ENCODE assay signal across 16 cellular contexts in the genomic region with DNA sequence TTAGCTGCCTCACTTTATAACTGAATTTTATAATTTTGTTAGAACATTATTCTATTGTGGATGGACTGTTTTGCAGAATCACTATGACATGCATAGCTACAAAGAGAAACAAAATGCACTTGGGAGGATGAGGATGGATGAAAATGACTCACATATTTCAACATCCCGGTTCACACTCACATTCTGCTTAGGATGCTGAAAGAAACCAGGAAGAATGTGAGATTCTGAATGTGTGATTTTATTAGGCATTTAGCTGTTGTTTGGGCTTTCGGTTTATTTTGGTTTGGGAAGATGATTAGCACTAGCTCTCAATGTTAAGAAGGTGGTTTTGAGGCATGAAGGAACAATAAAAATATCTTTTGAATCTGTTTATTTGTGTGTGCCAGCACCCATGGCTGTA.
DNase-seq lines count a peak whose midpoint lies in the region; ATAC-seq, FAIRE-seq and TF ChIP-seq lines count a peak whose summit lies in the region.
"Had no signal": no experiment of that assay in that cellular context is flagged by ENCODE, and none has a peak within 500 bp of the region (broad histone marks: within the 10 kb centered on the region; RNA-seq: fewer than 3 reads in every experiment).

No MANE protein-coding gene starts in this region.

- H4K5ac ChIP-seq in H9 (ENCODE audit: insufficient read length, low read depth, low read length) = no peak overlapping the region

- no peaks in the 10 kb centered on the region for H3K23me2 ChIP-seq in H9 (ENCODE audit: insufficient read length, low read depth, low read length, poor library complexity, severe bottlenecking)

- no peak overlapping the region for H3K18ac ChIP-seq in H9 (ENCODE audit: insufficient read length, low read depth, low read length)

- no peak overlapping the region for H2BK15ac ChIP-seq in H9 (ENCODE audit: low read depth, low read length)

- H3K4ac ChIP-seq in H9 (ENCODE audit: low read depth, low read length) = no peak overlapping the region

- peak; percentile 51 for FAIRE-seq in A549 (lab: Jason Lieb, UNC)

- H3K27me3 Mint-ChIP-seq in H9 (ENCODE audit: low read depth) (no peaks in the 10 kb centered on the region), WTC11 (ENCODE audit: low read depth) (no peaks in the 10 kb centered on the region)
- H3K27me3 Mint-ChIP-seq: activated T-helper 17 cell treated with anti-CD3 and anti-CD28 coated beads, Interleukin-2, amount 50 U/mL, for 72 hours had no signal

- CTCF ChIA-PET in A549 (lab: Yijun Ruan, JAX) (interaction anchor here (0.8 to 1.7 kb wide), 4 partner anchors 11 to 1608 kb away, joined by 3 to 4 read pairs (median 3); no protein-coding TSS in a partner anchor), WTC11 (lab: Charles Lee) (interaction anchor here (0.9 to 5.0 kb wide), 2 partner anchors 62 to 100 kb away, joined by 3 to 45 read pairs; no protein-coding TSS in a partner anchor)

- no peak overlapping the region for H3K23ac ChIP-seq in H9 (ENCODE audit: insufficient read length, low read depth, low read length)

- H3K4me1 ChIP-seq in A549 = peaks cover 11% of the 10 kb centered on the region
- H3K4me1 ChIP-seq in H9 (ENCODE audit: insufficient read depth, low read length) = no peaks in the 10 kb centered on the region; the same call in 1 of the 2 replicates
- H3K4me1 ChIP-seq: ascending aorta, uterus had no signal

- H3K56ac ChIP-seq in H9 (ENCODE audit: insufficient read length, low read depth, low read length) = no peak overlapping the region

- peak in 1 of 2 experiments; percentile 37 for DNase-seq in A549 (ENCODE audit: low read depth in 1 of 2, low spot score in 1 of 2)
- DNase-seq in H9 = no peak
- DNase-seq in WTC11 (ENCODE audit: low spot score) = no peak
- DNase-seq in fibroblast of villous mesenchyme (ENCODE audit: low read depth) = peak; percentile 3
- DNase-seq in stimulated activated CD4-positive, alpha-beta T cell treated with anti-CD3 and anti-CD28 coated beads, Interleukin-2, amount 100 ng/mL, for 24 hours = no peak
- DNase-seq in NCI-H2227 (lab: John Stamatoyannopoulos, UW; ENCODE audit: unreplicated experiment) = no peak
- no peak for DNase-seq in NCI-H2227 treated with DMSO at 0.1 percent for 48 hours (lab: John Stamatoyannopoulos, UW)
- DNase-seq in GF-D8 (lab: John Stamatoyannopoulos, UW) = no peak
- DNase-seq: activated CD8-positive, alpha-beta T cell treated with anti-CD3 and anti-CD28 coated beads, Interleukin-2, amount 10 ng/mL, durations not matched to agents 7 days and 5 days; DMS 273 treated with DMSO at 0.1 percent for 48 hours; HFFc6; stimulated activated naive CD4-positive, alpha-beta T cell treated with Interleukin-2 at 50 U/mL for 16 hours; uterus had no signal

- peak overlapping the region; percentile 36 for H3K4me2 ChIP-seq in A549
- H3K4me2 ChIP-seq in H9 (ENCODE audit: insufficient read depth, insufficient read length, low read length) = no peak overlapping the region

- H3K36me3 Mint-ChIP-seq in H9 (ENCODE audit: insufficient read depth in 1 of 3, low read depth in 3 of 3) = no peaks in the 10 kb centered on the region
- no peaks in the 10 kb centered on the region for H3K36me3 Mint-ChIP-seq in WTC11

- TF ChIP-seq CTCF in A549 (IDR thresholded peaks at IDR 0.05) (no peak), H9 (conservative IDR thresholded peaks at IDR 0.05) (no peak), WTC11 (IDR thresholded peaks at IDR 0.05) (no peak), fibroblast of villous mesenchyme (IDR thresholded peaks at IDR 0.05; ENCODE audit: insufficient read depth, low read depth, low read length) (no peak)

- no peak for TF ChIP-seq RAD21 in A549 (conservative IDR thresholded peaks at IDR 0.05 in 1 of 2, IDR thresholded peaks at IDR 0.05 in 1 of 2)

- H4K20me1 ChIP-seq in H9 (ENCODE audit: control insufficient read depth, insufficient read depth, insufficient read length) = no peaks in the 10 kb centered on the region

- H3K79me2 ChIP-seq in H9 (ENCODE audit: insufficient read depth, low read length) = no peaks in the 10 kb centered on the region

- no peak overlapping the region for H4K91ac ChIP-seq in H9 (ENCODE audit: insufficient read length, low read depth, low read length)

- no peak overlapping the region for H2BK20ac ChIP-seq in H9 (ENCODE audit: low read depth, low read length, poor library complexity, severe bottlenecking)

- H2BK120ac ChIP-seq in H9 (ENCODE audit: low read depth, low read length, poor library complexity, severe bottlenecking) = no peak overlapping the region

- no peaks in the 10 kb centered on the region for H3K27me3 ChIP-seq in H9 (ENCODE audit: insufficient read depth, low read length)
- H3K27me3 ChIP-seq: ascending aorta, uterus had no signal

- H3K4me1 Mint-ChIP-seq in H9 (peaks cover 29 to 43% of the 10 kb centered on the region in 2 experiments), WTC11 (peaks cover 49% of the 10 kb centered on the region)
- H3K4me1 Mint-ChIP-seq: activated T-helper 17 cell treated with anti-CD3 and anti-CD28 coated beads, Interleukin-2, amount 50 U/mL, for 72 hours had no signal

- no peak overlapping the region for H2BK5ac ChIP-seq in H9 (ENCODE audit: insufficient read length, low read length)

- H3K4me3 Mint-ChIP-seq in H9 = no peak overlapping the region
- no peak overlapping the region for H3K4me3 Mint-ChIP-seq in WTC11
- H3K4me3 Mint-ChIP-seq: activated CD8-positive, alpha-beta T cell treated with anti-CD3 and anti-CD28 coated beads, Interleukin-2, amount 10 ng/mL, durations not matched to agents 7 days and 5 days; activated T-helper 17 cell treated with anti-CD3 and anti-CD28 coated beads, Interleukin-2, amount 50 U/mL, for 72 hours; HFFc6 had no signal

- no peak for TF ChIP-seq EP300 in A549 (IDR thresholded peaks at IDR 0.05)

- H4K8ac ChIP-seq in H9 (replicated peaks; ENCODE audit: insufficient read length, low read depth, low read length) = no peak overlapping the region

- H3K9ac ChIP-seq in H9 (ENCODE audit: extremely low read depth, insufficient read length, low read length) = no peak overlapping the region

- H3K79me1 ChIP-seq in H9 (ENCODE audit: insufficient read depth, low read depth, low read length, poor library complexity, severe bottlenecking) = no peaks in the 10 kb centered on the region

- H2AFZ ChIP-seq in H9 (ENCODE audit: low read length) = no peak overlapping the region

- no peak overlapping the region for H3T11ph ChIP-seq in H9 (ENCODE audit: low read length)

- H3K27ac Mint-ChIP-seq in H9 (peak overlapping the region; percentile 4 to 76 (median 30); a peak in 3 of 7 replicates), WTC11 (peak overlapping the region; percentile 63)
- H3K27ac Mint-ChIP-seq: activated CD8-positive, alpha-beta T cell treated with anti-CD3 and anti-CD28 coated beads, Interleukin-2, amount 10 ng/mL, durations not matched to agents 7 days and 5 days; activated T-helper 17 cell treated with anti-CD3 and anti-CD28 coated beads, Interleukin-2, amount 50 U/mL, for 72 hours; HFFc6 had no signal

- H3K9me3 Mint-ChIP-seq in H9 (no peaks in the 10 kb centered on the region), WTC11 (no peaks in the 10 kb centered on the region)
- H3K9me3 Mint-ChIP-seq: activated T-helper 17 cell treated with anti-CD3 and anti-CD28 coated beads, Interleukin-2, amount 50 U/mL, for 72 hours; HFFc6 had no signal

- H3K9me3 ChIP-seq in A549 (no peaks in the 10 kb centered on the region), H9 (ENCODE audit: control insufficient read depth, low read depth, low read length) (no peaks in the 10 kb centered on the region)
- H3K9me3 ChIP-seq: ascending aorta, uterus had no signal

- H3K4me3 ChIP-seq in A549 = no peak overlapping the region
- H3K4me3 ChIP-seq in fibroblast of villous mesenchyme (ENCODE audit: low read depth, low read length) = no peak overlapping the region
- H3K4me3 ChIP-seq: ascending aorta, skin epidermis, uterus had no signal

- peak in 1 of 2 experiments; percentile 54; a peak in 2 of 6 replicates for ATAC-seq in A549
- no peak for ATAC-seq in WTC11
- ATAC-seq: activated CD8-positive, alpha-beta T cell treated with anti-CD3 and anti-CD28 coated beads, Interleukin-2, amount 10 ng/mL, durations not matched to agents 7 days and 5 days; activated T-helper 17 cell treated with anti-CD3 and anti-CD28 coated beads, Interleukin-2, amount 50 U/mL, for 72 hours had no signal

- POLR2A ChIA-PET in A549 (lab: Yijun Ruan, JAX) = no interaction called here
- POLR2A ChIA-PET in WTC11 (lab: Charles Lee) = interaction anchor here (0.6 to 1.1 kb wide), 2 partner anchors 54 to 551 kb away, joined by 3 read pairs; no protein-coding TSS in a partner anchor

- no peak for TF ChIP-seq POLR2A in A549 (IDR thresholded peaks at IDR 0.05; ENCODE audit: low read length)

- H3K14ac ChIP-seq in H9 (ENCODE audit: insufficient read depth, low read length) = no peak overlapping the region

- H2AK5ac ChIP-seq in H9 (ENCODE audit: insufficient read length, low read length) = no peak overlapping the region

- no peak overlapping the region for H2BK12ac ChIP-seq in H9 (ENCODE audit: insufficient read length, low read depth, low read length)

- 32% methylated on average over 2 of the region's 2 CpGs for WGBS in A549 (ENCODE audit: missing lambda C conversion rate)
- no CpG with 5 or more reads among the region's 2 CpGs for WGBS in H9 (ENCODE audit: extremely low coverage, insufficient read length, low lambda C conversion rate)

- no peak overlapping the region for H3K27ac ChIP-seq in A549
- no peak overlapping the region for H3K27ac ChIP-seq in H9 (ENCODE audit: insufficient read length, low read depth, low read length)
- H3K27ac ChIP-seq: ascending aorta, skin epidermis, uterus had no signal

TF ChIP-seq in A549, 52 proteins besides CTCF, POLR2A, EP300 and RAD21 (continues in another document):
- no peak for TF ChIP-seq BHLHE40 (IDR thresholded peaks at IDR 0.05; ENCODE audit: low read depth, low read length)
- no peak for TF ChIP-seq HOXA7 (CRISPR knock-in tag; IDR thresholded peaks at IDR 0.05)
- TF ChIP-seq SREBF2 (IDR thresholded peaks at IDR 0.05) = no peak
- TF ChIP-seq KDM1A (IDR thresholded peaks at IDR 0.05; ENCODE audit: low read depth) = no peak
- no peak for TF ChIP-seq EHMT2 (IDR thresholded peaks at IDR 0.05; ENCODE audit: low read depth)
- TF ChIP-seq MAFK (IDR thresholded peaks at IDR 0.05; ENCODE audit: partially characterized antibody) = peak; percentile 1
- no peak for TF ChIP-seq GATA3 (IDR thresholded peaks at IDR 0.05; ENCODE audit: borderline replicate concordance)
- TF ChIP-seq CHD4 (IDR thresholded peaks at IDR 0.05; ENCODE audit: borderline replicate concordance) = no peak

TF ChIP-seq in WTC11, 78 proteins besides CTCF, POLR2A, EP300 and RAD21 (continues in another document):
- no peak for TF ChIP-seq PRRX2 (CRISPR knock-in tag; IDR thresholded peaks at IDR 0.05)
- TF ChIP-seq, protein P1, sequence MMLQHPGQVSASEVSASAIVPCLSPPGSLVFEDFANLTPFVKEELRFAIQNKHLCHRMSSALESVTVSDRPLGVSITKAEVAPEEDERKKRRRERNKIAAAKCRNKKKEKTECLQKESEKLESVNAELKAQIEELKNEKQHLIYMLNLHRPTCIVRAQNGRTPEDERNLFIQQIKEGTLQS (CRISPR knock-in tag; conservative IDR thresholded peaks at IDR 0.05) = no peak
